Comparison of ENCODE assay signal across 28 cellular contexts in genomic region chr2:221617996-221618395, GRCh38. TPM values are rescaled to one million over a fixed set of nuclear protein-coding genes. Genes with fewer than 3 reads are reported as not detected.
A peak's percentile ranks its signal among the peaks of the same experiment; 100 is the strongest.
DNase-seq lines count a peak whose midpoint lies in the region; ATAC-seq, FAIRE-seq and TF ChIP-seq lines count a peak whose summit lies in the region.
"Had no signal": no experiment of that assay in that cellular context is flagged by ENCODE, and none has a peak within 500 bp of the region (broad histone marks: within the 10 kb centered on the region; RNA-seq: fewer than 3 reads in every experiment).

No MANE protein-coding gene starts in this region.

- ATAC-seq in pancreas (peak; percentile 91 to 97 (median 92)), omental fat pad (ENCODE audit: low FRiP score) (no peak), GM21619 (IDR thresholded peaks at IDR 0.05; ENCODE audit: unreplicated experiment) (no peak), GM21367 (IDR thresholded peaks at IDR 0.05; ENCODE audit: unreplicated experiment) (no peak)
- ATAC-seq: A549, GM12878 had no signal

- no peak overlapping the region for H3K4me3 Mint-ChIP-seq in endodermal cell
- H3K4me3 Mint-ChIP-seq: B cell; CD4-positive, alpha-beta memory T cell; CD4-positive, CD25-positive, alpha-beta regulatory T cell; CD8-positive, alpha-beta memory T cell had no signal

- H3K27me3 ChIP-seq in SJCRH30 (no peaks in the 10 kb centered on the region), endodermal cell (ENCODE audit: control insufficient read depth, insufficient read depth, low read length, poor library complexity, severe bottlenecking) (no peaks in the 10 kb centered on the region), pancreas (no peaks in the 10 kb centered on the region)
- H3K27me3 ChIP-seq: BLaER1 treated with 17β-estradiol and CSF1 and Interleukin-3, amounts not matched to agents 10 nM and 100 nM had no signal

- DNase-seq in SJCRH30 (no peak), endodermal cell (no peak), pancreas (no peak), retina (peak; percentile 52), omental fat pad (ENCODE audit: low spot score) (no peak)
- DNase-seq: AML-193; CD4-positive, alpha-beta memory T cell; CD4-positive, CD25-positive, alpha-beta regulatory T cell; CD8-positive, alpha-beta memory T cell; COR-L47; DMS 273 treated with DMSO at 0.1 percent for 48 hours; DMS153; DMS53; DMS79; DND-41; EL; GDM1 had no signal

- H3K4me1 ChIP-seq in SJCRH30 (peaks cover 15% of the 10 kb centered on the region; the same call in 1 of the 2 replicates), endodermal cell (ENCODE audit: control insufficient read depth, insufficient read depth, low read length) (peaks cover 12% of the 10 kb centered on the region), pancreas (peaks cover 3 to 12% (median 7%) of the 10 kb centered on the region in 3 donors)
- H3K4me1 ChIP-seq: A549 had no signal

- whole genome bisulfite sequencing in endodermal cell (ENCODE audit: insufficient coverage in 1 of 2, insufficient read length in 1 of 2), 2 experiments = 80% methylated on average over 2 of the region's 2 CpGs; no CpG with 5 or more reads in 1 of the 2 experiments
- 19 to 21% methylated on average over 2 of the region's 2 CpGs for WGBS in pancreas, 2 donors

- peaks cover 21% of the 10 kb centered on the region for H3K4me1 Mint-ChIP-seq in endodermal cell
- H3K4me1 Mint-ChIP-seq: B cell; CD4-positive, CD25-positive, alpha-beta regulatory T cell; CD8-positive, alpha-beta memory T cell had no signal

- no peak overlapping the region for H3K4me3 ChIP-seq in SJCRH30
- no peak overlapping the region for H3K4me3 ChIP-seq in endodermal cell (ENCODE audit: low read length)
- H3K4me3 ChIP-seq in pancreas = no peak overlapping the region
- H3K4me3 ChIP-seq: A549; BLaER1 treated with 17β-estradiol and CSF1 and Interleukin-3, amounts not matched to agents 10 nM and 100 nM; GM12878 had no signal

- no peak overlapping the region for H3K27ac Mint-ChIP-seq in endodermal cell
- H3K27ac Mint-ChIP-seq: B cell; CD4-positive, alpha-beta memory T cell; CD4-positive, CD25-positive, alpha-beta regulatory T cell had no signal

- no peaks in the 10 kb centered on the region for H3K27me3 Mint-ChIP-seq in endodermal cell (ENCODE audit: insufficient read depth)
- H3K27me3 Mint-ChIP-seq: B cell; CD4-positive, CD25-positive, alpha-beta regulatory T cell had no signal

- H3K36me3 Mint-ChIP-seq in endodermal cell (ENCODE audit: low read depth) = no peaks in the 10 kb centered on the region
- H3K36me3 Mint-ChIP-seq: CD4-positive, alpha-beta memory T cell; CD4-positive, CD25-positive, alpha-beta regulatory T cell; CD8-positive, alpha-beta memory T cell had no signal

- no peak overlapping the region for H3K9ac ChIP-seq in endodermal cell (ENCODE audit: extremely low read depth, low read length, poor library complexity, severe bottlenecking)
- H3K9ac ChIP-seq: BLaER1 treated with 17β-estradiol and CSF1 and Interleukin-3, amounts not matched to agents 10 nM and 100 nM had no signal

- no peaks in the 10 kb centered on the region for H3K36me3 ChIP-seq in SJCRH30
- H3K36me3 ChIP-seq in endodermal cell (ENCODE audit: control insufficient read depth, insufficient read depth, low read length) = no peaks in the 10 kb centered on the region
- no peaks in the 10 kb centered on the region for H3K36me3 ChIP-seq in pancreas
- H3K36me3 ChIP-seq: BLaER1 treated with 17β-estradiol and CSF1 and Interleukin-3, amounts not matched to agents 10 nM and 100 nM had no signal

- H3K9me3 Mint-ChIP-seq in endodermal cell = no peaks in the 10 kb centered on the region
- H3K9me3 Mint-ChIP-seq: CD4-positive, alpha-beta memory T cell; CD8-positive, alpha-beta memory T cell had no signal

- no peak for FAIRE-seq in pancreas (lab: Jason Lieb, UNC)
- FAIRE-seq: A549, GM12878, GM12892, GM18507 had no signal

- intact Hi-C loops in pancreas (cut with DNase I) = no loop called here

- TF ChIP-seq CTCF in endodermal cell (conservative IDR thresholded peaks at IDR 0.05) (no peak), pancreas (IDR thresholded peaks at IDR 0.05) (no peak), omental fat pad (IDR thresholded peaks at IDR 0.05) (no peak)

- H3K27ac ChIP-seq in SJCRH30 = peak overlapping the region; percentile 66
- peak overlapping the region; percentile 42 for H3K27ac ChIP-seq in endodermal cell (ENCODE audit: low read depth, low read length)
- peak overlapping the region in 1 of 4 donors; percentile 18 for H3K27ac ChIP-seq in pancreas
- H3K27ac ChIP-seq: 22Rv1, A549, C4-2B had no signal

- H3K9me3 ChIP-seq in SJCRH30 (replicated peaks) (no peaks in the 10 kb centered on the region), endodermal cell (ENCODE audit: control insufficient read depth, low read length) (no peaks in the 10 kb centered on the region), pancreas (no peaks in the 10 kb centered on the region)
- H3K9me3 ChIP-seq: A549 had no signal

RNA-seq across cellular contexts. Expression of gene EPHA4, which starts 45.9 kb away (rescaled TPM):
- 4.0 and 4.2 TPM in 2 replicates for total RNA-seq in SJCRH30 (2014; rRNA removed; shearing (Covaris generic))
- total RNA-seq in endodermal cell (10 to 100 TPM; 74.1 to 87.3 TPM), pancreas (1 to 10 TPM; 1.2 to 2.3 (median 1.4) TPM), omental fat pad (10 to 100 TPM; 18.5 to 43.0 (median 23.6) TPM)
- 83.9 TPM for polyA plus RNA-seq in endodermal cell (2013, experiment 1 of 2)
- polyA plus RNA-seq in endodermal cell (2013, experiment 2 of 2) = 76.5 TPM
- polyA plus RNA-seq in pancreas = 1 to 10 TPM; 1.1 to 1.8 TPM
- total RNA-seq: G401 had no signal

Comparison
In these comparisons a context has a peak if more than half of its experiments do, and no peak if none do; other contexts are left out.
1. ATAC-seq: peak in pancreas (4 of 4); none in omental fat pad (single experiment), GM21619 (single experiment) and GM21367 (single experiment).